9 cellular contexts compared by ENCODE assay signal in the genomic region with DNA sequence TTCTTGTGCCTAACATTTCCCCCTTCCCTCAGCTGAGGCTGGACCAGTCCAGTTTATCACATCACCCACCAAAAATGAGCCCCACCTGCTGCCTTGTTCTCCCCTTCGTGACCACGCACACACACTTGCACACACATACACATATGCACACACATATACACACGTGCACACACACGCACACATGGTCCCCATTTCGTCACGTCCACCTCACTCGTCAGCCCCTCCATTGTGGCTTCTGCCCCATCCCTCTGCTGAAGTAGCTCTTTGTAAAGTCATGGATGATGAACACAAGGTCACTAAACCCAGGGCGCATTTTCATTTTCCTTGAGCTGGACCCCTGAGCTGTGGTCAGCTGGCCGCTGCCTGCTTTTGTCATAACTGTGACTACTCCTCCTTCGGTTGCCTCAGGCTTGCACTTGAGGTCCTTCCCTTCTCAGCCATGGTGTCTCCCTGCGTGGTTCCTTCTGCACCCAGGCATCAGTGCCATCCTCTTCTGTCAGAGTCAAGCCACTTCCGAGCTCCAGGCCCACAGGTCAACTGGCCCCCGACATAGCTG.
DNase-seq lines count a peak whose midpoint lies in the region; ATAC-seq and TF ChIP-seq lines count a peak whose summit lies in the region.
"Had no signal": no experiment of that assay in that cellular context is flagged by ENCODE, and none has a peak within 500 bp of the region (broad histone marks: within the 10 kb centered on the region; RNA-seq: fewer than 3 reads in every experiment).

No MANE protein-coding gene starts in this region.

- peaks cover 60% of the 10 kb centered on the region for H3K4me1 Mint-ChIP-seq in chondrocyte (ENCODE audit: low read depth)
- peaks cover 42% of the 10 kb centered on the region for H3K4me1 Mint-ChIP-seq in type B pancreatic cell (ENCODE audit: unreplicated experiment)

- no peaks in the 10 kb centered on the region for H3K36me3 Mint-ChIP-seq in chondrocyte (ENCODE audit: low read depth)
- H3K36me3 Mint-ChIP-seq in type B pancreatic cell: no peaks in the 10 kb centered on the region

- H3K27ac Mint-ChIP-seq in chondrocyte (ENCODE audit: unreplicated experiment) (peak overlapping the region; percentile 97), type B pancreatic cell (no peak overlapping the region)

- peak overlapping the region; percentile 10 for H3K4me3 Mint-ChIP-seq in chondrocyte (ENCODE audit: unreplicated experiment)
- no peak overlapping the region for H3K4me3 Mint-ChIP-seq in type B pancreatic cell

- DNase-seq in chondrocyte (ENCODE audit: low spot score) (no peak), NCI-H748 treated with DMSO at 0.1 percent for 48 hours (lab: John Stamatoyannopoulos, UW) (no peak), type B pancreatic cell (ENCODE audit: extremely low spot score, unreplicated experiment) (no peak), DMS79 treated with DMSO at 0.1 percent for 48 hours (lab: John Stamatoyannopoulos, UW) (no peak), GM13976 (ENCODE audit: low spot score) (no peak)
- DNase-seq: activated T-cell treated with anti-CD3 and anti-CD28 coated beads for 4 hours had no signal

- in situ Hi-C loops in GM13976 (cut with MboI; ENCODE audit: low sequenced_read_pairs, unreplicated experiment): no loop called here

- H3K27me3 Mint-ChIP-seq in chondrocyte (ENCODE audit: low read depth): peaks cover 10% of the 10 kb centered on the region
- no peaks in the 10 kb centered on the region for H3K27me3 Mint-ChIP-seq in type B pancreatic cell

- ATAC-seq in GM18498 (IDR thresholded peaks at IDR 0.05; ENCODE audit: unreplicated experiment) (peak; percentile 30), GM21529 (IDR thresholded peaks at IDR 0.05; ENCODE audit: unreplicated experiment) (peak; percentile 18), HG03378 (IDR thresholded peaks at IDR 0.05; ENCODE audit: unreplicated experiment) (peak; percentile 10)

- TF ChIP-seq CTCF in chondrocyte (IDR thresholded peaks at IDR 0.05): no peak
- no peak for TF ChIP-seq CTCF in type B pancreatic cell (conservative IDR thresholded peaks at IDR 0.05)
- TF ChIP-seq CTCF in GM13976 (IDR thresholded peaks at IDR 0.05; ENCODE audit: borderline replicate concordance, control extremely low read depth, extremely low read depth, insufficient read depth, missing control alignments): no peak

- peaks cover 4% of the 10 kb centered on the region for H3K9me3 Mint-ChIP-seq in chondrocyte (ENCODE audit: low read depth)
- H3K9me3 Mint-ChIP-seq in type B pancreatic cell: no peaks in the 10 kb centered on the region
